ENCODE assay signal across 10 cellular contexts in the genomic region with DNA sequence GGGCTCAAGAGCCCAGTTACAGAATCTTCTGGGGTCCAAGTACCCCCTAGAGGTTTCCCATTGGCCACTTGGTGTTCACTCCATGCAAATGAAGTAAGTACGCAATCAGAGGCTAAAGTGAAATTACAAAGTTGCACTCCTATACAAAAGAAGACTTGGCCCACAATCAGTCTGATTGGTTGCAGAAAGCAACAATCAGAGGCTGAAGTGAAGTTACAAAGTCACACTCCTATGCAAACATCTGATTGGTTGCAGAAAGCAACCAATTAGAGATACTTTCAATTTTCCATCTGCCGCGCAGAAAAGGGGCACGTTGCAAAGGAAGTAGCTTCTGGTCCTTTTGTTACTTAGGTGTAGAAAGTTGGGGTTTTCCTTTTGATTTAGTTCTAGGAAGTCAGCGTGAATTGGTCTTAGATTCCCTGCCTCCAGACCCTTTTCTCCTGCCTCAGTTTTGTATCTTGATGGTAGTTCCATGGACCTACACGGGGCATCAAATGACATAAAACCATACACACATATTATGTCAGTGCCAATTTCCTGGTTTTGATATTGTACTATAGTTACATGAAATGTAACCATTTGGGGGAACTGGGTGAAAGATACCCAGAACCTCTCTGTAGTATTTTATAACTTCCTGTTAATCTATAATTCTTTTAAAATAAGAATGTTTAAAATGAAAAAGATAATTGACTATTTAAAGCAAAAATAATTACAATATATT. TPM values are rescaled to one million over a fixed set of nuclear protein-coding genes. Genes with fewer than 3 reads are reported as not detected.
DNase-seq lines count a peak whose midpoint lies in the region; ATAC-seq and TF ChIP-seq lines count a peak whose summit lies in the region.
"Had no signal": no experiment of that assay in that cellular context is flagged by ENCODE, and none has a peak within 500 bp of the region (broad histone marks: within the 10 kb centered on the region; RNA-seq: fewer than 3 reads in every experiment).

No MANE protein-coding gene starts in this region.

- no peak for TF ChIP-seq RAD21 in SK-N-SH (IDR thresholded peaks at IDR 0.05; ENCODE audit: low read length)

- CTCF ChIA-PET in CD8-positive, alpha-beta T cell (lab: Charles Lee): no interaction called here
- CTCF ChIA-PET in SK-N-SH (lab: Yijun Ruan, JAX): no interaction called here

- H3K4me3 ChIP-seq in CD8-positive, alpha-beta T cell (ENCODE audit: low read depth, low read length): no peak overlapping the region
- H3K4me3 ChIP-seq in SK-N-SH (ENCODE audit: low read depth in 2 of 2, low read length in 1 of 2): peak overlapping the region in 1 of 2 experiments; percentile 25; a peak in 1 of 4 replicates
- H3K4me3 ChIP-seq in colonic mucosa: no peak overlapping the region
- peak overlapping the region in 1 of 4 donors; percentile 41 for H3K4me3 ChIP-seq in esophagus squamous epithelium

- H3K27me3 Mint-ChIP-seq in CD8-positive, alpha-beta T cell (ENCODE audit: low read depth): no peaks in the 10 kb centered on the region
- no peaks in the 10 kb centered on the region for H3K27me3 Mint-ChIP-seq in activated naive CD4-positive, alpha-beta T cell treated with anti-CD3 and anti-CD28 coated beads, Interleukin-2, amount 50 U/mL, for 24 hours

- no peaks in the 10 kb centered on the region for H4K20me1 ChIP-seq in SK-N-SH (ENCODE audit: insufficient read depth)

- ATAC-seq in CD8-positive, alpha-beta T cell: peak; percentile 85
- ATAC-seq in GM21526 (IDR thresholded peaks at IDR 0.05; ENCODE audit: low FRiP score, unreplicated experiment): no peak
- no peak for ATAC-seq in GM19035 (IDR thresholded peaks at IDR 0.05; ENCODE audit: unreplicated experiment)

- peaks cover 8% of the 10 kb centered on the region for H3K4me1 Mint-ChIP-seq in CD8-positive, alpha-beta T cell (ENCODE audit: low read depth)
- peaks cover 5% of the 10 kb centered on the region for H3K4me1 Mint-ChIP-seq in activated naive CD4-positive, alpha-beta T cell treated with anti-CD3 and anti-CD28 coated beads, Interleukin-2, amount 50 U/mL, for 24 hours

- intact Hi-C loops in CD8-positive, alpha-beta T cell (cut with DNase I, micrococcal nuclease): loop anchor here in 1 of 2 experiments (1.0 kb wide), 1 partner anchor 12 kb away; a partner anchor contains a TSS
- intact Hi-C loops in colonic mucosa (cut with DNase I): no loop called here
- intact Hi-C loops in esophagus squamous epithelium (cut with DNase I): no loop called here

- peak overlapping the region; percentile 96 for H3K27ac Mint-ChIP-seq in CD8-positive, alpha-beta T cell
- peak overlapping the region; percentile 90 for H3K27ac Mint-ChIP-seq in activated naive CD4-positive, alpha-beta T cell treated with anti-CD3 and anti-CD28 coated beads, Interleukin-2, amount 50 U/mL, for 24 hours

- no peaks in the 10 kb centered on the region for H3K9me3 Mint-ChIP-seq in CD8-positive, alpha-beta T cell
- H3K9me3 Mint-ChIP-seq in activated naive CD4-positive, alpha-beta T cell treated with anti-CD3 and anti-CD28 coated beads, Interleukin-2, amount 50 U/mL, for 24 hours: no peaks in the 10 kb centered on the region

- H3K36me3 ChIP-seq in CD8-positive, alpha-beta T cell (ENCODE audit: insufficient read depth, low read length): no peaks in the 10 kb centered on the region
- no peaks in the 10 kb centered on the region for H3K36me3 ChIP-seq in SK-N-SH (replicated peaks in 1 of 2; ENCODE audit: control insufficient read depth in 1 of 2, insufficient read depth in 2 of 2, low read length in 1 of 2)
- no peaks in the 10 kb centered on the region for H3K36me3 ChIP-seq in colonic mucosa
- H3K36me3 ChIP-seq in esophagus squamous epithelium: no peaks in the 10 kb centered on the region
- H3K36me3 ChIP-seq: adrenal gland had no signal

- H3K9me2 ChIP-seq in SK-N-SH: no peaks in the 10 kb centered on the region

- no peak for TF ChIP-seq POLR2A in esophagus squamous epithelium (IDR thresholded peaks at IDR 0.05)

- WGBS in SK-N-SH (ENCODE audit: low lambda C conversion rate): 51% methylated on average over 6 of the region's 6 CpGs
- 64 to 68% methylated on average over 6 of the region's 6 CpGs for WGBS in esophagus squamous epithelium, 2 donors

- no peaks in the 10 kb centered on the region for H3K9me3 ChIP-seq in CD8-positive, alpha-beta T cell (ENCODE audit: low read length)
- H3K9me3 ChIP-seq in SK-N-SH (no peaks in the 10 kb centered on the region), colonic mucosa (no peaks in the 10 kb centered on the region), esophagus squamous epithelium (no peaks in the 10 kb centered on the region)
- H3K9me3 ChIP-seq: adrenal gland had no signal

- peak in 5 of 7 experiments; percentile 2 to 58 (median 27) for DNase-seq in CD8-positive, alpha-beta T cell
- DNase-seq in SK-N-SH: no peak
- peak; percentile 10 for DNase-seq in mucosa of gallbladder (ENCODE audit: low spot score)
- DNase-seq in colonic mucosa: no peak
- no peak for DNase-seq in esophagus squamous epithelium (lab: John Stamatoyannopoulos, UW)
- DNase-seq: DND-41 had no signal

- POLR2A ChIA-PET in CD8-positive, alpha-beta T cell (lab: Charles Lee): interaction anchor here (0.7 to 0.9 kb wide), 2 partner anchors 12 to 141 kb away, joined by 3 to 4 read pairs; a partner anchor contains a TSS
- POLR2A ChIA-PET in SK-N-SH (lab: Yijun Ruan, JAX): no interaction called here

- H3F3A ChIP-seq in SK-N-SH (replicated peaks; ENCODE audit: insufficient read depth): no peaks in the 10 kb centered on the region

- H3K9ac ChIP-seq in SK-N-SH (no peak overlapping the region), colonic mucosa (ENCODE audit: low read depth in 2 of 2, low read length in 2 of 2) (no peak overlapping the region)

- H3K4me3 Mint-ChIP-seq in CD8-positive, alpha-beta T cell: peak overlapping the region; percentile 81
- peak overlapping the region; percentile 83 for H3K4me3 Mint-ChIP-seq in activated naive CD4-positive, alpha-beta T cell treated with anti-CD3 and anti-CD28 coated beads, Interleukin-2, amount 50 U/mL, for 24 hours

- H3K79me2 ChIP-seq in SK-N-SH (ENCODE audit: insufficient read depth): no peaks in the 10 kb centered on the region

- no peaks in the 10 kb centered on the region for H3K36me3 Mint-ChIP-seq in CD8-positive, alpha-beta T cell
- no peaks in the 10 kb centered on the region for H3K36me3 Mint-ChIP-seq in activated naive CD4-positive, alpha-beta T cell treated with anti-CD3 and anti-CD28 coated beads, Interleukin-2, amount 50 U/mL, for 24 hours

- TF ChIP-seq EP300 in SK-N-SH (IDR thresholded peaks at IDR 0.05; ENCODE audit: borderline replicate concordance in 1 of 2, low read depth in 1 of 2, low read length in 1 of 2): no peak

- peak overlapping the region; percentile 25 for H3K4me2 ChIP-seq in SK-N-SH

- no peaks in the 10 kb centered on the region for H3K4me1 ChIP-seq in CD8-positive, alpha-beta T cell (ENCODE audit: insufficient read depth, low read length)
- no peaks in the 10 kb centered on the region for H3K4me1 ChIP-seq in SK-N-SH (ENCODE audit: control insufficient read depth in 1 of 2, insufficient read depth in 2 of 2, low read depth in 1 of 2, low read length in 1 of 2)
- H3K4me1 ChIP-seq in colonic mucosa: no peaks in the 10 kb centered on the region
- no peaks in the 10 kb centered on the region for H3K4me1 ChIP-seq in esophagus squamous epithelium
- H3K4me1 ChIP-seq: adrenal gland had no signal

- TF ChIP-seq CTCF in CD8-positive, alpha-beta T cell (IDR thresholded peaks at IDR 0.05): no peak
- TF ChIP-seq CTCF in SK-N-SH (IDR thresholded peaks at IDR 0.05): no peak
- TF ChIP-seq CTCF in colonic mucosa (IDR thresholded peaks at IDR 0.05): no peak
- TF ChIP-seq CTCF in esophagus squamous epithelium (IDR thresholded peaks at IDR 0.05): no peak

- peak overlapping the region; percentile 45 for H3K27ac ChIP-seq in CD8-positive, alpha-beta T cell (ENCODE audit: low read depth, low read length)
- H3K27ac ChIP-seq in SK-N-SH (ENCODE audit: low read depth in 2 of 2, low read length in 1 of 2): no peak overlapping the region
- no peak overlapping the region for H3K27ac ChIP-seq in colonic mucosa
- H3K27ac ChIP-seq in esophagus squamous epithelium: no peak overlapping the region

- H2AFZ ChIP-seq in SK-N-SH (ENCODE audit: low read depth): peak overlapping the region; percentile 10; the same call in 1 of the 2 replicates

- no peaks in the 10 kb centered on the region for H3K27me3 ChIP-seq in CD8-positive, alpha-beta T cell (ENCODE audit: insufficient read depth, low read length)
- peaks cover 7% of the 10 kb centered on the region; the same call in 1 of the 2 replicates for H3K27me3 ChIP-seq in SK-N-SH (ENCODE audit: insufficient read depth)
- no peaks in the 10 kb centered on the region for H3K27me3 ChIP-seq in colonic mucosa
- peaks cover 0 to 2% (median 0%) of the 10 kb centered on the region in 4 donors for H3K27me3 ChIP-seq in esophagus squamous epithelium

TF ChIP-seq in SK-N-SH, 30 proteins besides CTCF, POLR2A, EP300 and RAD21:
- TF ChIP-seq, protein P1, sequence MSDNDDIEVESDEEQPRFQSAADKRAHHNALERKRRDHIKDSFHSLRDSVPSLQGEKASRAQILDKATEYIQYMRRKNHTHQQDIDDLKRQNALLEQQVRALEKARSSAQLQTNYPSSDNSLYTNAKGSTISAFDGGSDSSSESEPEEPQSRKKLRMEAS (IDR thresholded peaks at IDR 0.05; ENCODE audit: low read depth): 0 out of 2 replicates have a peak, but pooled peaks have one; percentile 39
- no peak for TF ChIP-seq JUND (IDR thresholded peaks at IDR 0.05)

RNA-seq across cellular contexts. Expression of a gene that starts 12.4 kb away (rescaled TPM):
- total RNA-seq in CD8-positive, alpha-beta T cell: 1 to 10 TPM in 1 of 2 experiments, under 1 TPM in 1; 0.35 to 1.1 TPM
- polyA plus RNA-seq in SK-N-SH (2012; rRNA removed): 22.3 and 29.8 TPM in 2 replicates
- polyA plus RNA-seq in SK-N-SH (2012; cell fraction: cytosol; rRNA removed): 31.2 and 78.5 TPM in 2 replicates
- polyA plus RNA-seq in SK-N-SH (2012; cell fraction: nucleus; rRNA removed): 5.0 and 10.0 TPM in 2 replicates
- total RNA-seq in mucosa of gallbladder (8.7 TPM), colonic mucosa (10 to 100 TPM in 1 of 2 donors, 1 to 10 TPM in 1; 8.2 to 10.4 TPM), esophagus squamous epithelium (10 to 100 TPM in 2 of 4 donors, 1 to 10 TPM in 2; 4.7 to 15.1 (median 9.2) TPM)

RNA-seq across cellular contexts. Expression of a gene that starts 37.5 kb away (rescaled TPM):
- total RNA-seq in CD8-positive, alpha-beta T cell: 1 to 10 TPM in 1 of 2 experiments, under 1 TPM in 1; 0.52 to 1.1 TPM
- polyA plus RNA-seq in SK-N-SH (2012; rRNA removed): 1.5 and 1.8 TPM in 2 replicates
- 1.8 and 2.6 TPM in 2 replicates for polyA plus RNA-seq in SK-N-SH (2012; cell fraction: cytosol; rRNA removed)
- 5.9 and 6.6 TPM in 2 replicates for polyA plus RNA-seq in SK-N-SH (2012; cell fraction: nucleus; rRNA removed)
- total RNA-seq in mucosa of gallbladder (6.8 TPM), colonic mucosa (1 to 10 TPM; 1.2 to 2.1 TPM), esophagus squamous epithelium (1 to 10 TPM in 1 of 4 donors, under 1 TPM in 3; 0.08 to 3.6 (median 0.49) TPM)

Comparison
In these comparisons a context has a peak if more than half of its experiments do, and no peak if none do; other contexts are left out.
1. DNase-seq: peak in CD8-positive, alpha-beta T cell (5 of 7) and mucosa of gallbladder (single experiment); none in SK-N-SH (single experiment), colonic mucosa (single experiment) and esophagus squamous epithelium (single experiment).